ENCODE assay signal across 10 cellular contexts in genomic region chr2:53751728-53752127, GRCh38. TPM values are rescaled to one million over a fixed set of nuclear protein-coding genes. Genes with fewer than 3 reads are reported as not detected.
DNase-seq lines count a peak whose midpoint lies in the region; ATAC-seq and TF ChIP-seq lines count a peak whose summit lies in the region.
"Had no signal": no experiment of that assay in that cellular context is flagged by ENCODE, and none has a peak within 500 bp of the region (broad histone marks: within the 10 kb centered on the region; RNA-seq: fewer than 3 reads in every experiment).

No MANE protein-coding gene starts in this region.

- POLR2A ChIA-PET in RWPE1 (lab: Yijun Ruan, JAX; ENCODE audit: low non-redundant PET): interaction anchor here (0.6 kb wide), 1 partner anchor 345 kb away, joined by 3 read pairs; no protein-coding TSS in a partner anchor

- H3K4me3 ChIP-seq in aorta (ENCODE audit: low read length in 2 of 2): no peak overlapping the region

- H3K4me3 Mint-ChIP-seq in stimulated activated naive CD8-positive, alpha-beta T cell treated with anti-CD3 and anti-CD28 coated beads, Interleukin-15, amount 100 ng/mL, for 72 hours: no peak overlapping the region
- H3K4me3 Mint-ChIP-seq: B cell had no signal

- 22 to 42% methylated on average over 1 of the region's 1 CpG for WGBS in aorta, 2 donors

- CTCF ChIA-PET in RWPE1 (lab: Yijun Ruan, JAX): interaction anchor here (0.7 kb wide), 1 partner anchor 13 kb away, joined by 4 read pairs; no protein-coding TSS in a partner anchor

- peaks cover 28% of the 10 kb centered on the region for H3K4me1 Mint-ChIP-seq in stimulated activated naive CD8-positive, alpha-beta T cell treated with anti-CD3 and anti-CD28 coated beads, Interleukin-15, amount 100 ng/mL, for 72 hours
- H3K4me1 Mint-ChIP-seq: B cell had no signal

- ATAC-seq in activated naive CD4-positive, alpha-beta T cell treated with anti-CD3 and anti-CD28 coated beads, Interleukin-2, amount 50 U/mL, for 72 hours: peak; percentile 92 to 94
- ATAC-seq in HG02938 (IDR thresholded peaks at IDR 0.05; ENCODE audit: unreplicated experiment) (peak; percentile 98), aorta (ENCODE audit: low FRiP score) (no peak)
- ATAC-seq in stimulated activated naive CD8-positive, alpha-beta T cell treated with anti-CD3 and anti-CD28 coated beads, Interleukin-15, amount 100 ng/mL, for 72 hours: peak; percentile 97

- no peaks in the 10 kb centered on the region for H3K9me3 ChIP-seq in aorta (ENCODE audit: control insufficient read depth, low read length)

- H3K27ac ChIP-seq in RWPE1: no peak overlapping the region
- no peak overlapping the region for H3K27ac ChIP-seq in aorta (ENCODE audit: low read depth in 1 of 2, low read length in 2 of 2)

- no peaks in the 10 kb centered on the region for H3K36me3 ChIP-seq in aorta (ENCODE audit: control insufficient read depth in 1 of 2, insufficient read depth in 2 of 2, low read length in 1 of 2)

- H3K9me3 Mint-ChIP-seq in activated naive CD4-positive, alpha-beta T cell treated with anti-CD3 and anti-CD28 coated beads, Interleukin-2, amount 50 U/mL, for 72 hours: no peaks in the 10 kb centered on the region
- H3K9me3 Mint-ChIP-seq in stimulated activated naive CD8-positive, alpha-beta T cell treated with anti-CD3 and anti-CD28 coated beads, Interleukin-15, amount 100 ng/mL, for 72 hours: no peaks in the 10 kb centered on the region

- no peaks in the 10 kb centered on the region for H3K4me1 ChIP-seq in aorta (ENCODE audit: control insufficient read depth in 1 of 2, insufficient read depth in 2 of 2, low read length in 2 of 2)

- DNase-seq in activated naive CD4-positive, alpha-beta T cell treated with anti-CD3 and anti-CD28 coated beads, Interleukin-2, amount 50 U/mL, for 72 hours (ENCODE audit: low spot score in 2 of 2): no peak
- no peak for DNase-seq in activated naive CD4-positive, alpha-beta T cell treated with Interleukin-2 at 50 U/mL for 16 hours
- DNase-seq in RWPE1 (ENCODE audit: low spot score): peak; percentile 73
- no peak for DNase-seq in stimulated activated naive CD8-positive, alpha-beta T cell treated with anti-CD3 and anti-CD28 coated beads, Interleukin-15, amount 100 ng/mL, for 72 hours
- no peak for DNase-seq in NCI-H69 (lab: John Stamatoyannopoulos, UW)
- DNase-seq in aorta: no peak
- no peak for DNase-seq in NCI-H1436 treated with DMSO at 0.1 percent for 48 hours (lab: John Stamatoyannopoulos, UW)
- DNase-seq: cerebellar nuclear complex had no signal

- H3K36me3 Mint-ChIP-seq in activated naive CD4-positive, alpha-beta T cell treated with anti-CD3 and anti-CD28 coated beads, Interleukin-2, amount 50 U/mL, for 72 hours: peaks cover 5 to 17% of the 10 kb centered on the region in 2 donors

- no peak for TF ChIP-seq CTCF in RWPE1 (conservative IDR thresholded peaks at IDR 0.05; ENCODE audit: low read depth)

- H3K27me3 Mint-ChIP-seq in stimulated activated naive CD8-positive, alpha-beta T cell treated with anti-CD3 and anti-CD28 coated beads, Interleukin-15, amount 100 ng/mL, for 72 hours: no peaks in the 10 kb centered on the region
- H3K27me3 Mint-ChIP-seq: B cell had no signal

- H3K27me3 ChIP-seq in aorta (ENCODE audit: control insufficient read depth in 1 of 2, insufficient read depth in 2 of 2, low read length in 1 of 2): no peaks in the 10 kb centered on the region

- intact Hi-C loops in aorta (cut with DNase I): no loop called here

- peak overlapping the region in 1 of 2 donors; percentile 26 for H3K27ac Mint-ChIP-seq in activated naive CD4-positive, alpha-beta T cell treated with anti-CD3 and anti-CD28 coated beads, Interleukin-2, amount 50 U/mL, for 72 hours
- H3K27ac Mint-ChIP-seq in stimulated activated naive CD8-positive, alpha-beta T cell treated with anti-CD3 and anti-CD28 coated beads, Interleukin-15, amount 100 ng/mL, for 72 hours: no peak overlapping the region
- H3K27ac Mint-ChIP-seq: B cell had no signal

RNA-seq across cellular contexts. Expression of gene CHAC2, which starts 15.9 kb away (rescaled TPM):
- 1 to 10 TPM; 5.0 to 8.4 TPM for total RNA-seq in activated naive CD4-positive, alpha-beta T cell treated with anti-CD3 and anti-CD28 coated beads, Interleukin-2, amount 50 U/mL, for 72 hours
- 1 to 10 TPM in 1 of 2 donors, under 1 TPM in 1; 0.75 to 1.3 TPM for total RNA-seq in aorta
- polyA plus RNA-seq in aorta: 1 to 10 TPM in 1 of 2 donors, under 1 TPM in 1; 0.61 to 5.5 TPM

RNA-seq across cellular contexts. Expression of gene ASB3, which starts 35.0 kb away (rescaled TPM):
- total RNA-seq in activated naive CD4-positive, alpha-beta T cell treated with anti-CD3 and anti-CD28 coated beads, Interleukin-2, amount 50 U/mL, for 72 hours: 10 to 100 TPM; 29.7 to 34.1 TPM
- 10 to 100 TPM; 14.4 to 26.7 TPM for total RNA-seq in aorta
- 10 to 100 TPM in 1 of 2 donors, 1 to 10 TPM in 1; 3.6 to 11.3 TPM for polyA plus RNA-seq in aorta

RNA-seq across cellular contexts. Expression of gene ERLEC1, which starts 35.1 kb away (rescaled TPM):
- total RNA-seq in activated naive CD4-positive, alpha-beta T cell treated with anti-CD3 and anti-CD28 coated beads, Interleukin-2, amount 50 U/mL, for 72 hours: 10 to 100 TPM; 17.7 to 25.4 TPM
- 10 to 100 TPM; 54.3 to 55.0 TPM for total RNA-seq in aorta
- 10 to 100 TPM; 58.2 to 66.8 TPM for polyA plus RNA-seq in aorta
